In the genomic region with DNA sequence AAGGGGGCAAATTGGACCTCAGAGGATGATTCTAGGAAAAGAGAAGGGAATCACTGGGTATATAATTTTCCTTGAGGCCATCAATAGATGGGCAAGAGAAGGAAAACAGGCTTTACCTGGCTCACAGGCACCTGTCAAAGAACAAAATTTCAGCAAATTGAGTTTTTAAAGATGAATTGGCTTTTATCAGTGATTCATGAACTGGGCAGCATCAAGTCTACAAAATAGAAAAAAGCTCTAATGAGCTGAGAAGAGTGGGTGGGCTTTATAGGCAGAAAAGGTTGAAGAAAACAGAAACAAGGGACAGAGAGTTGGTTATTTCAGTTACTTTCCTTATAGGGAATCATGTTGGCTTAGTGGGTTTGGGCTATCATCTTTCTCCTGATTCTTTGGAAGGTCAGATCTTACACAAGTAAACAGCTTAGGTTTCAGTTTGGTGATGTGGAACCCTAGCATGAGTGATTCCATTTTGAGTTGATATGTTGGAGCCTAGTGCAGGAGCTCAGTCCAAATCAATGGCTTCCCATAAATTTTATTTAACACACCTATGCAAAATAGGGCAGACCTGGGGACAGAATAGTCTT, we compare ENCODE assay signal across 24 cellular contexts.
"Had no signal": no experiment of that assay in that cellular context is flagged by ENCODE, and none has a peak within 500 bp of the region (broad histone marks: within the 10 kb centered on the region; RNA-seq: fewer than 3 reads in every experiment).

No MANE protein-coding gene starts in this region.

- H3K9me3 Mint-ChIP-seq: activated CD4-positive, alpha-beta memory T cell treated with anti-CD3 and anti-CD28 coated beads for 36 hours; activated CD4-positive, alpha-beta T cell treated with anti-CD3 and anti-CD28 coated beads, Interleukin-2, amount 10 ng/mL, durations not matched to agents 7 days and 5 days; activated naive CD4-positive, alpha-beta T cell treated with anti-CD3 and anti-CD28 coated beads, Interleukin-2, amount 50 U/mL, for 72 hours; activated naive CD8-positive, alpha-beta T cell treated with anti-CD3 and anti-CD28 coated beads, Interleukin-2, amount 50 U/mL, for 24 hours; activated T-cell treated with anti-CD3 and anti-CD28 coated beads, Interleukin-2, amount 50 U/mL, for 4 hours; T-cell had no signal

- ATAC-seq: activated naive CD4-positive, alpha-beta T cell treated with anti-CD3 and anti-CD28 coated beads, Interleukin-2, amount 50 U/mL, for 72 hours; activated naive CD8-positive, alpha-beta T cell treated with anti-CD3 and anti-CD28 coated beads, Interleukin-2, amount 50 U/mL, for 24 hours; activated T-cell treated with anti-CD3 and anti-CD28 coated beads, Interleukin-2, amount 50 U/mL, for 4 hours; T-cell had no signal

- DNase-seq: activated CD4-positive, alpha-beta memory T cell treated with anti-CD3 and anti-CD28 coated beads for 36 hours; activated CD4-positive, alpha-beta T cell treated with anti-CD3 and anti-CD28 coated beads, Interleukin-2, amount 10 ng/mL, durations not matched to agents 7 days and 5 days; activated CD4-positive, CD25-positive, alpha-beta regulatory T cell; activated CD8-positive, alpha-beta memory T cell treated with anti-CD3 and anti-CD28 coated beads for 24 hours; activated effector memory CD4-positive, alpha-beta T cell treated with anti-CD3 and anti-CD28 coated beads, Interleukin-2, amount 50 U/mL, for 16 hours; activated naive CD4-positive, alpha-beta T cell treated with Interleukin-2 at 50 U/mL for 16 hours; activated naive CD8-positive, alpha-beta T cell treated with anti-CD3 and anti-CD28 coated beads, Interleukin-2, amount 50 U/mL, for 24 hours; activated T-cell treated with anti-CD3 and anti-CD28 coated beads, Interleukin-2, amount 50 U/mL, for 4 hours; amygdala; brain microvascular endothelial cell; MV-4-11; NCI-H1417 treated with DMSO at 0.1 percent for 48 hours; NCI-H1694 treated with DMSO at 0.1 percent for 48 hours; NCI-H2029 treated with DMSO at 0.1 percent for 48 hours; NCI-H510A; T-cell; T-helper 2 cell; T1000 had no signal

- H3K4me3 Mint-ChIP-seq: activated CD4-positive, alpha-beta memory T cell treated with anti-CD3 and anti-CD28 coated beads for 36 hours; activated CD4-positive, alpha-beta T cell treated with anti-CD3 and anti-CD28 coated beads, Interleukin-2, amount 10 ng/mL, durations not matched to agents 7 days and 5 days; activated naive CD8-positive, alpha-beta T cell treated with anti-CD3 and anti-CD28 coated beads, Interleukin-2, amount 50 U/mL, for 24 hours; activated T-cell treated with anti-CD3 and anti-CD28 coated beads, Interleukin-2, amount 50 U/mL, for 4 hours; T-cell had no signal

- H2AFZ ChIP-seq: PC-9 had no signal

- H3K9me3 ChIP-seq: MG63 had no signal

- H3K4me3 ChIP-seq: cardiac muscle cell, MG63, PC-9, SK-N-MC had no signal

- H3K4me2 ChIP-seq: PC-9 had no signal

- H3K36me3 ChIP-seq: brain microvascular endothelial cell, cardiac muscle cell, MG63 had no signal

- H3K27ac ChIP-seq: brain microvascular endothelial cell, cardiac muscle cell, PC-9, SK-N-MC had no signal

- H3K27me3 Mint-ChIP-seq: activated CD4-positive, alpha-beta memory T cell treated with anti-CD3 and anti-CD28 coated beads for 36 hours; activated CD4-positive, alpha-beta T cell treated with anti-CD3 and anti-CD28 coated beads, Interleukin-2, amount 10 ng/mL, durations not matched to agents 7 days and 5 days; activated naive CD8-positive, alpha-beta T cell treated with anti-CD3 and anti-CD28 coated beads, Interleukin-2, amount 50 U/mL, for 24 hours had no signal

- H3K4me1 Mint-ChIP-seq: activated CD4-positive, alpha-beta T cell treated with anti-CD3 and anti-CD28 coated beads, Interleukin-2, amount 10 ng/mL, durations not matched to agents 7 days and 5 days; T-cell had no signal

- FAIRE-seq: TTC549 had no signal

- H3K36me3 Mint-ChIP-seq: activated CD4-positive, alpha-beta memory T cell treated with anti-CD3 and anti-CD28 coated beads for 36 hours; activated naive CD4-positive, alpha-beta T cell treated with anti-CD3 and anti-CD28 coated beads, Interleukin-2, amount 50 U/mL, for 72 hours; T-cell had no signal

- H3K27me3 ChIP-seq: brain microvascular endothelial cell, cardiac muscle cell, MG63 had no signal

- H3K27ac Mint-ChIP-seq: activated CD4-positive, alpha-beta memory T cell treated with anti-CD3 and anti-CD28 coated beads for 36 hours; activated CD4-positive, alpha-beta T cell treated with anti-CD3 and anti-CD28 coated beads, Interleukin-2, amount 10 ng/mL, durations not matched to agents 7 days and 5 days; activated naive CD4-positive, alpha-beta T cell treated with anti-CD3 and anti-CD28 coated beads, Interleukin-2, amount 50 U/mL, for 72 hours; activated naive CD8-positive, alpha-beta T cell treated with anti-CD3 and anti-CD28 coated beads, Interleukin-2, amount 50 U/mL, for 24 hours; T-cell had no signal
